ENCODE assay signal across 8 cellular contexts in the genomic region with DNA sequence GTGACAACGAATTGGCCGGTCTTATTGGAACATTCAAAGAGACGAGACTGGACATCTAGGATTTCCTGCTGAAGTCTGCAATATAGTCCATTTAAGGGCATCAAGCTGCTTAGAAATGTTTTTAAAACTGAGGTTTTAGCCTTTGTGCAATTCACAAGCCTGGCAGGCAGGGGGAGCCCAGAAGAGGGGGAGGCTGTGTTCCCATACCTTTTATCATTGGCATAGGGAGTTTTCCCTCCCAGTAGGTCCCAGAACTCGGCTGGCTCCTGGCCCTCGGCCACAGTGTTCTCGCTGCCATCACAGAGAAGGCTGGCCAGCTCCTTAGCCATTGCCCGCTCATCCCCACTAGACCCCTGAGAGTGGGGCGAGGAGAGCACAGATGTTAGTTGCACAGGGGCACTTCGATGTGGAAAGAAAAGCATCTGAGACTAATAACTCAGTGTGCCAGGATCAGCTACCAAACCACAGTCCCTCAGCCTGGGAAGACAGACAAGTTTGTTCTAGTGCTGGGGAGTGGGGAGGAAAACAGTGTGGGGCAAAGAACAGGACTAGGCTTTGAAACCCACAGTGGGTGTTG. TPM values are rescaled to one million over a fixed set of nuclear protein-coding genes. Genes with fewer than 3 reads are reported as not detected.
A peak's percentile ranks its signal among the peaks of the same experiment; 100 is the strongest.
DNase-seq lines count a peak whose midpoint lies in the region; TF ChIP-seq lines count a peak whose summit lies in the region.

No MANE protein-coding gene starts in this region.

- no peaks in the 10 kb centered on the region; the same call in 1 of the 2 replicates for H3K36me3 ChIP-seq in H7 (replicated peaks; ENCODE audit: control insufficient read depth, insufficient read depth, low read length)
- H3K36me3 ChIP-seq in OCI-LY3 (replicated peaks; ENCODE audit: low read depth, low read length), result peaks cover 23% of the 10 kb centered on the region
- H3K36me3 ChIP-seq in ascending aorta, result peaks cover 65 to 81% of the 10 kb centered on the region in 2 donors
- no peaks in the 10 kb centered on the region for H3K36me3 ChIP-seq in hepatocyte (replicated peaks; ENCODE audit: insufficient read depth, low read depth)

- H2AFZ ChIP-seq in OCI-LY3 (ENCODE audit: low read depth, low read length) (no peak overlapping the region), hepatocyte (no peak overlapping the region)

- peak; percentile 77 for TF ChIP-seq CTCF in OCI-LY3 (IDR thresholded peaks at IDR 0.05; ENCODE audit: low read depth, low read length)
- TF ChIP-seq CTCF in ascending aorta (IDR thresholded peaks at IDR 0.05), result peak; percentile 76 to 79 (median 78)
- peak; percentile 75 for TF ChIP-seq CTCF in hepatocyte (IDR thresholded peaks at IDR 0.05; ENCODE audit: poor library complexity)

- no peaks in the 10 kb centered on the region for H3K9me3 ChIP-seq in OCI-LY3 (ENCODE audit: insufficient read depth, low read length)
- no peaks in the 10 kb centered on the region for H3K9me3 ChIP-seq in ascending aorta
- no peaks in the 10 kb centered on the region for H3K9me3 ChIP-seq in hepatocyte (ENCODE audit: low read depth)

- no peaks in the 10 kb centered on the region for H4K20me1 ChIP-seq in OCI-LY3 (ENCODE audit: insufficient read depth, low read length)
- no peaks in the 10 kb centered on the region for H4K20me1 ChIP-seq in hepatocyte (ENCODE audit: insufficient read depth, poor library complexity, severe bottlenecking)

- 66% methylated on average over 9 of the region's 9 CpGs for WGBS in hepatocyte (ENCODE audit: low lambda C conversion rate, missing lambda C conversion rate)

- H3K27me3 ChIP-seq in H7 (ENCODE audit: control insufficient read depth, insufficient read depth, low read length) (no peaks in the 10 kb centered on the region), OCI-LY3 (ENCODE audit: low read depth, low read length) (no peaks in the 10 kb centered on the region), ascending aorta (no peaks in the 10 kb centered on the region), hepatocyte (no peaks in the 10 kb centered on the region)

- intact Hi-C loops in ascending aorta (cut with DNase I), result loop anchor here (1.0 to 5.0 kb wide), 2 partner anchors 39 to 102 kb away; no protein-coding TSS in a partner anchor

- H3K4me3 ChIP-seq in H7 (ENCODE audit: insufficient read depth, low read depth, low read length) (no peak overlapping the region), OCI-LY3 (ENCODE audit: low read length) (no peak overlapping the region), ascending aorta (no peak overlapping the region), hepatocyte (no peak overlapping the region)

- H3K9ac ChIP-seq in OCI-LY3 (ENCODE audit: low read length), result no peak overlapping the region

- H3K4me2 ChIP-seq in OCI-LY3 (ENCODE audit: low read length) (no peak overlapping the region), hepatocyte (no peak overlapping the region)

- H3K79me2 ChIP-seq in OCI-LY3 (ENCODE audit: low read length), result no peaks in the 10 kb centered on the region
- no peaks in the 10 kb centered on the region for H3K79me2 ChIP-seq in hepatocyte

- H3K4me1 ChIP-seq in OCI-LY3 (ENCODE audit: low read length), result no peaks in the 10 kb centered on the region
- peaks cover 3 to 4% of the 10 kb centered on the region in 2 donors for H3K4me1 ChIP-seq in ascending aorta
- no peaks in the 10 kb centered on the region for H3K4me1 ChIP-seq in hepatocyte (ENCODE audit: insufficient read depth)

- no peak overlapping the region for H3K27ac ChIP-seq in OCI-LY3 (ENCODE audit: low read length)
- H3K27ac ChIP-seq in ascending aorta, result peak overlapping the region; percentile 25 to 40
- H3K27ac ChIP-seq in hepatocyte, result no peak overlapping the region

- no peaks in the 10 kb centered on the region for H3K9me2 ChIP-seq in hepatocyte (replicated peaks; ENCODE audit: insufficient read depth)

- DNase-seq in CD1c-positive myeloid dendritic cell (ENCODE audit: extremely low spot score) (peak; percentile 33), H7 (peak; percentile 87), ascending aorta (ENCODE audit: low spot score in 2 of 2) (no peak), hepatocyte (ENCODE audit: low spot score) (peak; percentile 64), pons (ENCODE audit: low spot score) (no peak), occipital lobe (lab: John Stamatoyannopoulos, UW) (no peak)
- DNase-seq in stimulated activated CD4-positive, alpha-beta T cell treated with anti-CD3 and anti-CD28 coated beads, Interleukin-1b, Interleukin-23, amount 100 ng/mL, for 48 hours, result peak; percentile 4

RNA-seq across cellular contexts. Expression of gene AVIL, which starts 15.1 kb away (rescaled TPM):
- 0.38 TPM in 1 of 2 replicates, not detected in the other for total RNA-seq in H7 (2014; rRNA removed; shearing (Covaris generic))
- total RNA-seq in ascending aorta (6.4 TPM), hepatocyte (1.0 and 2.4 TPM in 2 replicates), occipital lobe (0.78 TPM)
- 0.93 and 1.3 TPM in 2 replicates for polyA plus RNA-seq in hepatocyte

RNA-seq across cellular contexts. Expression of gene TSFM, which starts 20.8 kb away (rescaled TPM):
- 57.7 and 67.8 TPM in 2 replicates for total RNA-seq in H7 (2014; rRNA removed; shearing (Covaris generic))
- total RNA-seq in ascending aorta (46.8 TPM), hepatocyte (15.7 and 25.9 TPM in 2 replicates), occipital lobe (27.3 TPM)
- polyA plus RNA-seq in hepatocyte, result 38.9 and 46.8 TPM in 2 replicates

RNA-seq across cellular contexts. Expression of gene EEF1AKMT3, which starts 31.0 kb away (rescaled TPM):
- 3.2 and 3.6 TPM in 2 replicates for total RNA-seq in H7 (2014; rRNA removed; shearing (Covaris generic))
- 2.1 TPM for total RNA-seq in ascending aorta
- 5.5 and 7.6 TPM in 2 replicates for total RNA-seq in hepatocyte
- polyA plus RNA-seq in hepatocyte, result 4.5 and 10.3 TPM in 2 replicates
- 2.2 TPM for total RNA-seq in occipital lobe

RNA-seq across cellular contexts. Expression of gene METTL1, which starts 31.5 kb away (rescaled TPM):
- total RNA-seq in H7 (2014; rRNA removed; shearing (Covaris generic)), result 7.1 and 13.8 TPM in 2 replicates
- total RNA-seq in ascending aorta, result 29.8 TPM
- total RNA-seq in hepatocyte, result 8.6 and 8.8 TPM in 2 replicates
- 26.1 and 31.1 TPM in 2 replicates for polyA plus RNA-seq in hepatocyte
- 0.94 TPM for total RNA-seq in occipital lobe

RNA-seq across cellular contexts. Expression of gene CYP27B1, which starts 36.5 kb away (rescaled TPM):
- total RNA-seq in H7 (2014; rRNA removed; shearing (Covaris generic)), result 0.26 and 0.59 TPM in 2 replicates
- total RNA-seq in ascending aorta (not detected), hepatocyte (0.23 and 2.9 TPM in 2 replicates), occipital lobe (not detected)
- polyA plus RNA-seq in hepatocyte, result 0.89 and 2.3 TPM in 2 replicates

Comparison
In these comparisons a context has a peak if more than half of its experiments do, and no peak if none do; other contexts are left out.
1. DNase-seq: peak in CD1c-positive myeloid dendritic cell (single experiment), H7 (single experiment), hepatocyte (single experiment) and stimulated activated CD4-positive, alpha-beta T cell treated with anti-CD3 and anti-CD28 coated beads, Interleukin-1b, Interleukin-23, amount 100 ng/mL, for 48 hours (single experiment); none in ascending aorta (0 of 2), pons (single experiment) and occipital lobe (single experiment).
2. H3K27ac ChIP-seq: peak in ascending aorta (2 of 2); none in OCI-LY3 (single experiment) and hepatocyte (single experiment).
3. Peak in every context shown above with its lines, with median percentiles within 50 percentile points of each other: CTCF ChIP-seq.